32 cellular contexts compared by ENCODE assay signal in the genomic region with DNA sequence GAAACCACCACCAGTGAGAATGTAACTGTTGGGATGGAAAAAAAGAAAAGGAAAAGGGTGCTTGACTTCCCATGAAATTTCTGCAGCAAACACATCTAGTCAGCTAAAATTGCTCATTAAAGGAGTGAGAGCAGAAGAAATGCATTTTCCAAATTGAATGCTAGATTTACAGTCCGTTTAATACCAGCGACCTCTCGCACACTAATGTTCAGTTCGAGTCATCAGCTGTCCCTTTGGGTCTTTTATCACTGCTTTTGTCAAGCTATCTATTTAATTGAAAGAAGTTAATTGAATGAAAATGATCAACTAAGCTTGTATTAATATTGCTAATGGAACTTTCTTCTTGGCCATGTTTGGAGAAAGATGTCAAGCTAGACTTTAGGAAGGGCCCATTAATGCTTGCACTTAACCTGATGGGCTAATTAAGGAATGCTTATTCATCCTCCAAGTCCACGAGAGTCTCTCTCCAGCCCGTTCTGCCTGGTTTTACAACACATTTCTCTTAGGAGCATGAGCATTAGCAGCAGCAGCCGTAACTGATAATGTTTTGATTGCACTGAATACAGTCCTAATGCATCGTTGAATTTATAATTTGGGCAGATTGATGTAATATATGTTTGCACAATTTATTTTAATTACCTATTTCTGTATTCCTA.
"Had no signal": no experiment of that assay in that cellular context is flagged by ENCODE, and none has a peak within 500 bp of the region (broad histone marks: within the 10 kb centered on the region; RNA-seq: fewer than 3 reads in every experiment).

No MANE protein-coding gene starts in this region.

- H3K4me1 Mint-ChIP-seq: activated naive CD4-positive, alpha-beta T cell treated with anti-CD3 and anti-CD28 coated beads, Interleukin-2, amount 10 ng/mL, durations not matched to agents 7 days and 5 days; naive thymus-derived CD8-positive, alpha-beta T cell; stimulated activated effector memory CD8-positive, alpha-beta T cell treated with anti-CD3 and anti-CD28 coated beads, Interleukin-12 subunit alpha, Interleukin-12 subunit beta, amount 100 ng/mL, for 72 hours; stimulated activated naive CD8-positive, alpha-beta T cell treated with anti-CD3 and anti-CD28 coated beads, Interleukin-15, amount 100 ng/mL, for 72 hours had no signal

- ATAC-seq: activated CD4-positive, CD25-positive, alpha-beta regulatory T cell treated with anti-CD3 and anti-CD28 coated beads, Interleukin-2, amount 50 U/mL, for 24 hours; effector memory CD8-positive, alpha-beta T cell; heart right ventricle; left lung; lower lobe of right lung; naive thymus-derived CD8-positive, alpha-beta T cell; psoas muscle; stimulated activated effector memory CD8-positive, alpha-beta T cell treated with anti-CD3 and anti-CD28 coated beads, Interleukin-12 subunit alpha, Interleukin-12 subunit beta, amount 100 ng/mL, for 72 hours; stimulated activated naive CD8-positive, alpha-beta T cell treated with anti-CD3 and anti-CD28 coated beads, Interleukin-15, amount 100 ng/mL, for 72 hours had no signal

- H3K9me3 Mint-ChIP-seq: activated naive CD4-positive, alpha-beta T cell treated with anti-CD3 and anti-CD28 coated beads, Interleukin-2, amount 10 ng/mL, durations not matched to agents 7 days and 5 days; brain; effector memory CD8-positive, alpha-beta T cell; naive thymus-derived CD8-positive, alpha-beta T cell; neural crest cell; stimulated activated effector memory CD8-positive, alpha-beta T cell treated with anti-CD3 and anti-CD28 coated beads, Interleukin-12 subunit alpha, Interleukin-12 subunit beta, amount 100 ng/mL, for 72 hours; stimulated activated naive CD8-positive, alpha-beta T cell treated with anti-CD3 and anti-CD28 coated beads, Interleukin-15, amount 100 ng/mL, for 72 hours; type B pancreatic cell had no signal

- H3K9me3 ChIP-seq: heart right ventricle, left lung, lower lobe of right lung, psoas muscle, sigmoid colon, uterus had no signal

- H3K27me3 Mint-ChIP-seq: activated naive CD4-positive, alpha-beta T cell treated with anti-CD3 and anti-CD28 coated beads, Interleukin-2, amount 10 ng/mL, durations not matched to agents 7 days and 5 days; effector memory CD8-positive, alpha-beta T cell; naive thymus-derived CD8-positive, alpha-beta T cell; stimulated activated naive CD8-positive, alpha-beta T cell treated with anti-CD3 and anti-CD28 coated beads, Interleukin-15, amount 100 ng/mL, for 72 hours; type B pancreatic cell had no signal

- H3K9ac ChIP-seq: parathyroid adenoma had no signal

- H3K36me3 ChIP-seq: uterus had no signal

- H3K4me3 Mint-ChIP-seq: activated naive CD4-positive, alpha-beta T cell treated with anti-CD3 and anti-CD28 coated beads, Interleukin-2, amount 10 ng/mL, durations not matched to agents 7 days and 5 days; brain; effector memory CD8-positive, alpha-beta T cell; naive thymus-derived CD8-positive, alpha-beta T cell; neural crest cell; stimulated activated effector memory CD8-positive, alpha-beta T cell treated with anti-CD3 and anti-CD28 coated beads, Interleukin-12 subunit alpha, Interleukin-12 subunit beta, amount 100 ng/mL, for 72 hours; stimulated activated naive CD8-positive, alpha-beta T cell treated with anti-CD3 and anti-CD28 coated beads, Interleukin-15, amount 100 ng/mL, for 72 hours; type B pancreatic cell had no signal

- DNase-seq: activated CD4-positive, alpha-beta T cell treated with anti-CD3 and anti-CD28 coated beads for 48 hours; activated CD4-positive, alpha-beta T cell treated with anti-CD3 and anti-CD28 coated beads, Interleukin-2, amount 50 U/mL, for 48 hours; activated CD8-positive, alpha-beta memory T cell treated with anti-CD3 and anti-CD28 coated beads, Interleukin-2, amount 50 U/mL, for 4 hours; activated gamma-delta T cell; activated naive CD4-positive, alpha-beta T cell treated with anti-CD3 and anti-CD28 coated beads, Interleukin-2, amount 10 ng/mL, durations not matched to agents 7 days and 5 days; activated T-cell treated with anti-CD3 and anti-CD28 coated beads, Interleukin-2, amount 50 U/mL, for 1 hour; dorsolateral prefrontal cortex; effector memory CD8-positive, alpha-beta T cell; erythroblast; foreskin fibroblast; heart right ventricle; kidney glomerular epithelial cell; left lung; lower lobe of right lung; mesenchymal stem cell; naive thymus-derived CD8-positive, alpha-beta T cell; nucleus accumbens; psoas muscle; sigmoid colon; small intestine; stimulated activated CD4-positive, alpha-beta T cell treated with anti-CD3 and anti-CD28 coated beads, Interleukin-4, amount 100 ng/mL, for 24 hours; stimulated activated naive CD8-positive, alpha-beta T cell treated with anti-CD3 and anti-CD28 coated beads, Interleukin-15, amount 100 ng/mL, for 72 hours; substantia nigra; uterus had no signal

- H3K27ac ChIP-seq: cardiac muscle cell, coronary artery, dorsolateral prefrontal cortex, heart right ventricle, left lung, lower lobe of right lung, parathyroid adenoma, psoas muscle, sigmoid colon, uterus had no signal

- H3K4me3 ChIP-seq: cardiac muscle cell, coronary artery, dorsolateral prefrontal cortex, heart right ventricle, left lung, lower lobe of right lung, psoas muscle, sigmoid colon, uterus had no signal

- H3K27ac Mint-ChIP-seq: activated naive CD4-positive, alpha-beta T cell treated with anti-CD3 and anti-CD28 coated beads, Interleukin-2, amount 10 ng/mL, durations not matched to agents 7 days and 5 days; brain; naive thymus-derived CD8-positive, alpha-beta T cell; stimulated activated effector memory CD8-positive, alpha-beta T cell treated with anti-CD3 and anti-CD28 coated beads, Interleukin-12 subunit alpha, Interleukin-12 subunit beta, amount 100 ng/mL, for 72 hours; stimulated activated naive CD8-positive, alpha-beta T cell treated with anti-CD3 and anti-CD28 coated beads, Interleukin-15, amount 100 ng/mL, for 72 hours; type B pancreatic cell had no signal
